ENCODE assay signal across 8 cellular contexts in the genomic region with DNA sequence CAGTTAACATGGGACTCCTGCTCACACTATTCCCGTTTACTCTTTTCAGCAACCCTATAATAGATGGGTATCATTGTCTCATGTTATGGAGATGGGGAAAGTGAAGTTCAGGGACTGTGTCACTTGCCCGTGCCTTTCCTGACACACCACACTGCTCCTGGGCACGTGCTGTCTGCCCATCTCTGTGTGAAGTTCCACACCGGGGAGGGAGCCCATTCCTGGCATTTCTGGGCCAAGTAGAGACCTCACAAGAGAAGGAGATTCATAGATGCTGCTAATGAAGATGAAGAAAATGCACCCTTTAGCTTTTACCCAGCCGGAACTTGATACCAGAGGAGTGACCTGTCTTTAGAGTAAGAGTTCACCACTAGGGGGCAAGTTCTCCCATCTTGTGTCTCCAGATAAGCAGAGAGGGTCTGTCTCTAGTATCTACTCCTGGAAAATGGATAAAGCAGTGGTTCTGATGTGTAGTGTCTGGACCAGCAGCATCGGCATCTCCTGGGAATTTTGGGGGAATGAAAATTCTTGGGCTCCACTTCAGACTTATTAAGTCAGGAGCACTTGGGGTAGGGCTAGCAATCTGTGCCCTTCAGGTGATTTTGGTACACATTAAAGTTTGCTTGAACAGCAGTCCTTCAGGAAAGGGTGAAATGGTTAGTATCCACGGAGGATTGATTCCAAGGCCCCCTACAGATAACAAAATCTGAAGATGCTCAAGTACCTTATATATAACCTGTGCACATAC. TPM values are rescaled to one million over a fixed set of nuclear protein-coding genes. Genes with fewer than 3 reads are reported as not detected.
DNase-seq lines count a peak whose midpoint lies in the region; ATAC-seq and TF ChIP-seq lines count a peak whose summit lies in the region.

No MANE protein-coding gene starts in this region.

- peak; percentile 48 for DNase-seq in BE2C
- peak; percentile 76 for DNase-seq in GM13977 (ENCODE audit: low spot score)
- peak; percentile 62 for DNase-seq in NCI-H1694 treated with DMSO at 0.1 percent for 48 hours (lab: John Stamatoyannopoulos, UW)
- peak; percentile 43 to 78 for DNase-seq in SW 1271 (lab: John Stamatoyannopoulos, UW)
- peak in 1 of 10 donors; percentile 26 for DNase-seq in dorsolateral prefrontal cortex
- DNase-seq in lung microvascular endothelial cell (ENCODE audit: low read depth in 2 of 2): peak; percentile 42 to 61
- DNase-seq in activated effector memory CD4-positive, alpha-beta T cell treated with Interleukin-2 at 50 U/mL for 16 hours: no peak

- 0 out of 2 replicates have a peak, but pooled peaks cover 2% of the 10 kb centered on the region for H3K27me3 ChIP-seq in BE2C
- no peaks in the 10 kb centered on the region for H3K27me3 ChIP-seq in dorsolateral prefrontal cortex

- H3K4me3 ChIP-seq in BE2C (ENCODE audit: low read depth, low read length): peak overlapping the region; percentile 24; the same call in 1 of the 2 replicates
- H3K4me3 ChIP-seq in dorsolateral prefrontal cortex: peak overlapping the region in 7 of 59 donors; percentile 1 to 14 (median 10)

- in situ Hi-C loops in GM13977 (cut with MboI; ENCODE audit: low pct_unique_long_range_greater_than_20kb, low sequenced_read_pairs, unreplicated experiment): no loop called here

- H3K9me3 ChIP-seq in BE2C: no peaks in the 10 kb centered on the region

- peak; percentile 91 for TF ChIP-seq CTCF in BE2C (IDR thresholded peaks at IDR 0.05; ENCODE audit: low read depth, low read length)
- peak; percentile 61 for TF ChIP-seq CTCF in GM13977 (IDR thresholded peaks at IDR 0.05; ENCODE audit: extremely low read depth, insufficient read depth, missing control alignments)
- peak; percentile 45 to 83 (median 68) for TF ChIP-seq CTCF in dorsolateral prefrontal cortex (IDR thresholded peaks at IDR 0.05 in 54 of 56, conservative IDR thresholded peaks at IDR 0.05 in 2 of 56; ENCODE audit: low read depth in 1 of 56, partially characterized antibody in 56 of 56)

- H3K27ac ChIP-seq in dorsolateral prefrontal cortex: peak overlapping the region in 15 of 59 donors; percentile 2 to 74 (median 37)

- H3K36me3 ChIP-seq in BE2C: peaks cover 2% of the 10 kb centered on the region; the same call in 1 of the 2 replicates

- peak; percentile 40 for ATAC-seq in HG02884 (IDR thresholded peaks at IDR 0.05; ENCODE audit: unreplicated experiment)

- intact Hi-C loops in dorsolateral prefrontal cortex (cut with DNase I): loop anchor here (5.0 to 10.0 kb wide), 5 partner anchors 84 to 264 kb away; a partner anchor contains a TSS

- H3K4me1 ChIP-seq in BE2C: no peaks in the 10 kb centered on the region

RNA-seq across cellular contexts. Expression of a gene that starts 2.0 kb away (rescaled TPM):
- polyA plus RNA-seq in BE2C (2012; ENCODE audit: insufficient read depth, insufficient read length, low read depth): 16.5 TPM
- 10 to 100 TPM; 12.6 to 36.3 (median 25.5) TPM for total RNA-seq in dorsolateral prefrontal cortex
- total RNA-seq in lung microvascular endothelial cell: 19.6 and 20.4 TPM in 2 replicates
